In genomic region chr2:85255456-85255812, GRCh38 we compare ENCODE assay signal across 11 cellular contexts.
DNase-seq lines count a peak whose midpoint lies in the region; ATAC-seq, FAIRE-seq and TF ChIP-seq lines count a peak whose summit lies in the region.
"Had no signal": no experiment of that assay in that cellular context is flagged by ENCODE, and none has a peak within 500 bp of the region (broad histone marks: within the 10 kb centered on the region; RNA-seq: fewer than 3 reads in every experiment).

No MANE protein-coding gene starts in this region.

- no peaks in the 10 kb centered on the region for H3K27me3 ChIP-seq in GM23338 (ENCODE audit: insufficient read depth)
- H3K27me3 ChIP-seq in esophagus squamous epithelium = no peaks in the 10 kb centered on the region
- H3K27me3 ChIP-seq in sigmoid colon = no peaks in the 10 kb centered on the region

- peaks cover 35% of the 10 kb centered on the region for H3F3A ChIP-seq in GM23338 (replicated peaks; ENCODE audit: low read depth)

- TF ChIP-seq POLR2A in esophagus squamous epithelium (IDR thresholded peaks at IDR 0.05) = no peak
- no peak for TF ChIP-seq POLR2A in sigmoid colon (IDR thresholded peaks at IDR 0.05)

- peak overlapping the region; percentile 94 for H3K27ac ChIP-seq in GM23338 (ENCODE audit: low read depth)
- peak overlapping the region in 3 of 4 donors; percentile 56 to 78 (median 67) for H3K27ac ChIP-seq in esophagus squamous epithelium
- H3K27ac ChIP-seq in sigmoid colon = peak overlapping the region in 3 of 4 donors; percentile 1 to 76 (median 18)

- peaks cover 12% of the 10 kb centered on the region for H4K20me1 ChIP-seq in GM23338 (replicated peaks; ENCODE audit: insufficient read depth)

- peak overlapping the region; percentile 78 for H3K4me2 ChIP-seq in GM23338

- H3K4me1 ChIP-seq in GM23338 (ENCODE audit: insufficient read depth) = peaks cover 92% of the 10 kb centered on the region
- peaks cover 12 to 76% (median 42%) of the 10 kb centered on the region in 3 donors for H3K4me1 ChIP-seq in esophagus squamous epithelium
- H3K4me1 ChIP-seq in sigmoid colon = peaks cover 0 to 48% (median 34%) of the 10 kb centered on the region in 4 donors

- H3K9me3 Mint-ChIP-seq in GM23338 = no peaks in the 10 kb centered on the region
- no peaks in the 10 kb centered on the region for H3K9me3 Mint-ChIP-seq in naive thymus-derived CD8-positive, alpha-beta T cell

- peak in 1 of 2 experiments; percentile 22; a peak in 1 of 4 replicates for TF ChIP-seq CTCF in GM23338 (conservative IDR thresholded peaks at IDR 0.05; ENCODE audit: low read depth in 2 of 2)
- no peak for TF ChIP-seq CTCF in esophagus squamous epithelium (IDR thresholded peaks at IDR 0.05)
- no peak for TF ChIP-seq CTCF in sigmoid colon (IDR thresholded peaks at IDR 0.05)

- H2AFZ ChIP-seq in GM23338 = no peak overlapping the region

- no CpG with 5 or more reads among the region's 6 CpGs for WGBS in esophagus squamous epithelium, 2 donors
- WGBS in sigmoid colon, 2 donors = 56 to 88% methylated on average over 6 of the region's 6 CpGs

- no peak for FAIRE-seq in GM19239 (lab: Jason Lieb, UNC)

- POLR2A ChIA-PET in naive thymus-derived CD8-positive, alpha-beta T cell (lab: Charles Lee) = no interaction called here

- peak overlapping the region; percentile 100 for H3K27ac Mint-ChIP-seq in GM23338
- no peak overlapping the region for H3K27ac Mint-ChIP-seq in naive thymus-derived CD8-positive, alpha-beta T cell
- H3K27ac Mint-ChIP-seq: activated naive CD8-positive, alpha-beta T cell; naive thymus-derived CD4-positive, alpha-beta T cell had no signal

- H3K4me3 Mint-ChIP-seq in GM23338 = peak overlapping the region; percentile 72
- H3K4me3 Mint-ChIP-seq in naive thymus-derived CD8-positive, alpha-beta T cell = no peak overlapping the region
- H3K4me3 Mint-ChIP-seq: activated naive CD8-positive, alpha-beta T cell; naive thymus-derived CD4-positive, alpha-beta T cell had no signal

- peaks cover 50% of the 10 kb centered on the region for H3K27me3 Mint-ChIP-seq in GM23338 (ENCODE audit: insufficient read depth, low read depth, poor library complexity)
- H3K27me3 Mint-ChIP-seq in naive thymus-derived CD8-positive, alpha-beta T cell = no peaks in the 10 kb centered on the region
- H3K27me3 Mint-ChIP-seq: activated naive CD8-positive, alpha-beta T cell had no signal

- H3K4me1 Mint-ChIP-seq in GM23338 = peaks cover 95% of the 10 kb centered on the region
- no peaks in the 10 kb centered on the region for H3K4me1 Mint-ChIP-seq in naive thymus-derived CD8-positive, alpha-beta T cell
- H3K4me1 Mint-ChIP-seq: naive thymus-derived CD4-positive, alpha-beta T cell had no signal

- H3K4me3 ChIP-seq in GM23338 (peak overlapping the region; percentile 45), esophagus squamous epithelium (peak overlapping the region in 1 of 4 donors; percentile 41), sigmoid colon (peak overlapping the region in 1 of 4 donors; percentile 30)

- H3K9me3 ChIP-seq in esophagus squamous epithelium (no peaks in the 10 kb centered on the region), sigmoid colon (no peaks in the 10 kb centered on the region)

- H3K9me2 ChIP-seq in GM23338 (ENCODE audit: insufficient read depth) = no peaks in the 10 kb centered on the region

- no peak for TF ChIP-seq EP300 in sigmoid colon (IDR thresholded peaks at IDR 0.05)

- H3K36me3 Mint-ChIP-seq in GM23338 (ENCODE audit: low read depth) = peaks cover 14% of the 10 kb centered on the region; the same call in 2 of the 3 replicates
- no peaks in the 10 kb centered on the region for H3K36me3 Mint-ChIP-seq in naive thymus-derived CD8-positive, alpha-beta T cell
- H3K36me3 Mint-ChIP-seq: activated naive CD8-positive, alpha-beta T cell; naive thymus-derived CD4-positive, alpha-beta T cell had no signal

- DNase-seq in GM23338 (ENCODE audit: low spot score) (peak; percentile 70), NCI-H345 (lab: John Stamatoyannopoulos, UW) (peak; percentile 59), esophagus squamous epithelium (lab: John Stamatoyannopoulos, UW) (no peak), sigmoid colon (no peak), HT-29 (ENCODE audit: low spot score) (no peak), GM19239 (ENCODE audit: insufficient read length, low spot score) (no peak)
- no peak for DNase-seq in naive thymus-derived CD8-positive, alpha-beta T cell
- DNase-seq: activated CD4-positive, alpha-beta T cell treated with anti-CD3 and anti-CD28 coated beads, Interleukin-2, amount 50 U/mL, for 48 hours; KG1; naive thymus-derived CD4-positive, alpha-beta T cell had no signal

- intact Hi-C loops in esophagus squamous epithelium (cut with DNase I) (no loop called here), sigmoid colon (cut with DNase I) (no loop called here)

- peak; percentile 38 for ATAC-seq in GM23338
- no peak for ATAC-seq in naive thymus-derived CD8-positive, alpha-beta T cell
- ATAC-seq: naive thymus-derived CD4-positive, alpha-beta T cell had no signal

- H3K36me3 ChIP-seq in GM23338 (ENCODE audit: insufficient read depth) (no peaks in the 10 kb centered on the region), esophagus squamous epithelium (no peaks in the 10 kb centered on the region), sigmoid colon (no peaks in the 10 kb centered on the region)

- H3K79me2 ChIP-seq in GM23338 (replicated peaks; ENCODE audit: insufficient read depth) = peaks cover 86% of the 10 kb centered on the region

TF ChIP-seq in GM23338, 12 proteins besides CTCF, POLR2A, EP300 and RAD21:
- TF ChIP-seq ZNF331 (CRISPR knock-in tag; IDR thresholded peaks at IDR 0.05; ENCODE audit: low read depth) = no peak
- 0 out of 2 replicates have a peak, but pooled peaks have one; percentile 31 for TF ChIP-seq POLR2AphosphoS5 (IDR thresholded peaks at IDR 0.05; ENCODE audit: low read depth)
- no peak for TF ChIP-seq JUNB (IDR thresholded peaks at IDR 0.05; ENCODE audit: unreplicated experiment)

Comparison
In these comparisons a context has a peak if more than half of its experiments do, and no peak if none do; other contexts are left out.
1. DNase-seq: peak in GM23338 (single experiment) and NCI-H345 (single experiment); none in esophagus squamous epithelium (single experiment), sigmoid colon (single experiment), HT-29 (single experiment), GM19239 (single experiment) and naive thymus-derived CD8-positive, alpha-beta T cell (0 of 10).
2. H3K27ac ChIP-seq: peak in every context shown above with its lines; median percentile 94 in GM23338; 67 in esophagus squamous epithelium; 18 in sigmoid colon.